Comparison of ENCODE assay signal across 8 cellular contexts in genomic region chr1:109821221-109821669, GRCh38. TPM values are rescaled to one million over a fixed set of nuclear protein-coding genes. Genes with fewer than 3 reads are reported as not detected.
DNase-seq lines count a peak whose midpoint lies in the region; ATAC-seq, FAIRE-seq and TF ChIP-seq lines count a peak whose summit lies in the region.

No MANE protein-coding gene starts in this region.

- H3K36me3 ChIP-seq in endothelial cell of umbilical vein (ENCODE audit: control insufficient read depth in 2 of 2, extremely low read depth in 1 of 2, insufficient read depth in 2 of 2, low read length in 2 of 2) (no peaks in the 10 kb centered on the region), trophoblast cell (ENCODE audit: control insufficient read depth in 1 of 2, insufficient read depth in 2 of 2, low read length in 2 of 2) (no peaks in the 10 kb centered on the region)

- no peak overlapping the region for H3K4me3 ChIP-seq in endothelial cell of umbilical vein (replicated peaks in 1 of 3; ENCODE audit: insufficient read depth in 1 of 3, low read depth in 1 of 3, low read length in 3 of 3)
- H3K4me3 ChIP-seq in trophoblast cell (ENCODE audit: low read depth, low read length): no peak overlapping the region

- H3K27ac ChIP-seq in endothelial cell of umbilical vein (ENCODE audit: insufficient read depth, low read depth, low read length) (no peak overlapping the region), trophoblast cell (ENCODE audit: low read depth, low read length) (no peak overlapping the region)

- H3K79me2 ChIP-seq in endothelial cell of umbilical vein (ENCODE audit: control insufficient read depth, insufficient read depth, low read length) (no peaks in the 10 kb centered on the region), trophoblast cell (ENCODE audit: control insufficient read depth, insufficient read depth, low read length, poor library complexity) (no peaks in the 10 kb centered on the region)

- no peak overlapping the region for H4K8ac ChIP-seq in trophoblast cell (ENCODE audit: low read depth, low read length)

- H3K27ac Mint-ChIP-seq in endothelial cell (ENCODE audit: unreplicated experiment): no peak overlapping the region

- H3K18ac ChIP-seq in trophoblast cell (ENCODE audit: low read length): no peak overlapping the region

- H3K9me3 Mint-ChIP-seq in endothelial cell (ENCODE audit: unreplicated experiment): no peaks in the 10 kb centered on the region

- FAIRE-seq in RCC 7860 (lab: Jason Lieb, UNC): peak; percentile 76
- FAIRE-seq in endothelial cell of umbilical vein (lab: Jason Lieb, UNC): no peak

- no peak overlapping the region for H2BK12ac ChIP-seq in trophoblast cell (ENCODE audit: low read length)

- H3K4ac ChIP-seq in trophoblast cell (ENCODE audit: low read depth, low read length): no peak overlapping the region

- H3K23ac ChIP-seq in trophoblast cell (ENCODE audit: low read length): no peak overlapping the region

- H3K9me1 ChIP-seq in endothelial cell of umbilical vein (replicated peaks; ENCODE audit: control insufficient read depth, extremely low read depth, insufficient read depth, low read length): no peaks in the 10 kb centered on the region

- H2BK5ac ChIP-seq in trophoblast cell (ENCODE audit: low read depth, low read length, poor library complexity): no peak overlapping the region

- peaks cover 7% of the 10 kb centered on the region for H3K4me1 Mint-ChIP-seq in endothelial cell (ENCODE audit: unreplicated experiment)

- H3K4me3 Mint-ChIP-seq in endothelial cell (ENCODE audit: unreplicated experiment): no peak overlapping the region

- H3K27me3 ChIP-seq in endothelial cell of umbilical vein (ENCODE audit: control insufficient read depth in 2 of 2, insufficient read depth in 2 of 2, low read length in 2 of 2) (no peaks in the 10 kb centered on the region), trophoblast cell (ENCODE audit: insufficient read depth, low read length) (no peaks in the 10 kb centered on the region)

- H3K9me3 ChIP-seq in endothelial cell of umbilical vein (replicated peaks; ENCODE audit: control insufficient read depth, insufficient read depth, low read length): no peaks in the 10 kb centered on the region
- H3K9me3 ChIP-seq in trophoblast cell (ENCODE audit: insufficient read depth, low read depth, low read length): peaks cover 2% of the 10 kb centered on the region

- H3K79me1 ChIP-seq in trophoblast cell (ENCODE audit: low read length): peaks cover 3% of the 10 kb centered on the region

- ATAC-seq in HG03039 (IDR thresholded peaks at IDR 0.05; ENCODE audit: unreplicated experiment): no peak

- H3K9ac ChIP-seq in endothelial cell of umbilical vein (replicated peaks; ENCODE audit: extremely low read depth, insufficient read depth, low read length): no peak overlapping the region
- no peak overlapping the region for H3K9ac ChIP-seq in trophoblast cell (ENCODE audit: low read length)

- no TSS peak for BruUV-seq in endothelial cell of umbilical vein (replicated peaks; lab: Mats Ljungman, UMichigan)

- DNase-seq in GM04504 (ENCODE audit: low read depth): peak; percentile 92
- DNase-seq in RCC 7860 (ENCODE audit: low spot score): peak; percentile 97
- DNase-seq in endothelial cell of umbilical vein (ENCODE audit: low read depth, low spot score): no peak
- peak; percentile 37 to 42 for DNase-seq in trophoblast cell
- no peak for DNase-seq in medulla oblongata (ENCODE audit: extremely low spot score)
- no peak for DNase-seq in endothelial cell (ENCODE audit: low spot score)
- DNase-seq in DMS114 treated with DMSO at 0.1 percent for 48 hours (lab: John Stamatoyannopoulos, UW; ENCODE audit: unreplicated experiment): no peak

- TF ChIP-seq CTCF in endothelial cell of umbilical vein (IDR thresholded peaks at IDR 0.05; ENCODE audit: extremely low read depth in 1 of 2, insufficient read depth in 1 of 2, low read depth in 1 of 2, low read length in 2 of 2) (no peak), endothelial cell (IDR thresholded peaks at IDR 0.05; ENCODE audit: unreplicated experiment) (no peak)

- no peak for TF ChIP-seq POLR2A in endothelial cell of umbilical vein (IDR thresholded peaks at IDR 0.05; ENCODE audit: low read depth, low read length)

- dilution Hi-C loops in endothelial cell of umbilical vein (cut with MboI; ENCODE audit: extremely low pct_ligation_motif_present, low sequenced_read_pairs): no loop called here

- no peak overlapping the region for H2AK5ac ChIP-seq in trophoblast cell (ENCODE audit: low read length)

- H2BK120ac ChIP-seq in trophoblast cell (ENCODE audit: insufficient read depth, low read length, poor library complexity): no peak overlapping the region

- H3K4me1 ChIP-seq in endothelial cell of umbilical vein (ENCODE audit: control insufficient read depth, extremely low read depth, insufficient read depth, low read length): peaks cover 10% of the 10 kb centered on the region
- peaks cover 8 to 11% of the 10 kb centered on the region in 2 experiments for H3K4me1 ChIP-seq in trophoblast cell (ENCODE audit: control insufficient read depth in 1 of 2, insufficient read depth in 2 of 2, low read length in 2 of 2)

- no peaks in the 10 kb centered on the region for H4K20me1 ChIP-seq in endothelial cell of umbilical vein (replicated peaks; ENCODE audit: control insufficient read depth, extremely low read depth, insufficient read depth, low read length)

- intact Hi-C loops in endothelial cell of umbilical vein (cut with micrococcal nuclease): loop anchor here (5.0 kb wide), 1 partner anchor 56 kb away; no protein-coding TSS in a partner anchor

- no peak overlapping the region for H3K14ac ChIP-seq in trophoblast cell (ENCODE audit: low read length)

- no peaks in the 10 kb centered on the region for H3K36me3 Mint-ChIP-seq in endothelial cell (ENCODE audit: low read depth, unreplicated experiment)

- no peak overlapping the region for H2AFZ ChIP-seq in endothelial cell of umbilical vein (ENCODE audit: low read depth, low read length)
- H2AFZ ChIP-seq in trophoblast cell (ENCODE audit: insufficient read depth, low read length, poor library complexity): no peak overlapping the region

- H4K91ac ChIP-seq in trophoblast cell (ENCODE audit: low read depth, low read length): no peak overlapping the region

- no CpG with 5 or more reads among the region's 8 CpGs for WGBS in trophoblast cell (ENCODE audit: extremely low coverage, insufficient coverage, insufficient read length)

- H3K4me2 ChIP-seq in endothelial cell of umbilical vein (ENCODE audit: insufficient read depth, low read length) (no peak overlapping the region), trophoblast cell (ENCODE audit: low read length) (no peak overlapping the region)

- CTCF ChIA-PET in endothelial cell of umbilical vein (lab: Charles Lee): interaction anchor here (1.1 to 2.7 kb wide), 3 partner anchors 19 to 163 kb away, joined by 3 to 11 read pairs (median 4); partner anchors contain the start of gene AHCYL1

- no peak overlapping the region for H4K12ac ChIP-seq in trophoblast cell (ENCODE audit: low read depth, low read length)

- peaks cover 11% of the 10 kb centered on the region for H3K27me3 Mint-ChIP-seq in endothelial cell (ENCODE audit: unreplicated experiment)

- POLR2A ChIA-PET in endothelial cell of umbilical vein (lab: Charles Lee): no interaction called here

TF ChIP-seq in endothelial cell of umbilical vein, 7 proteins besides CTCF, POLR2A, EP300 and RAD21:
- TF ChIP-seq MYC (IDR thresholded peaks at IDR 0.05; ENCODE audit: low read depth, low read length): peak; percentile 16
- no peak for TF ChIP-seq FOS (IDR thresholded peaks at IDR 0.05; ENCODE audit: borderline replicate concordance, insufficient read depth, low read length)

RNA-seq across cellular contexts. Expression of gene EPS8L3, which starts 57.5 kb away (rescaled TPM):
- not detected in 2 replicates for total RNA-seq in endothelial cell of umbilical vein
- polyA plus RNA-seq in endothelial cell of umbilical vein: not detected in 2 replicates
- polyA plus RNA-seq in endothelial cell of umbilical vein (2011; cell fraction: cytosol; rRNA removed): not detected in 2 replicates
- 0.10 and 0.53 TPM in 2 replicates for polyA plus RNA-seq in endothelial cell of umbilical vein (2011; cell fraction: nucleus; rRNA removed)
- not detected in 2 replicates for polyA plus RNA-seq in endothelial cell of umbilical vein (2012)
- polyA minus RNA-seq in endothelial cell of umbilical vein: not detected in 2 replicates
- polyA minus RNA-seq in endothelial cell of umbilical vein (2011; cell fraction: cytosol; rRNA and poly(A)+ RNA removed): not detected
- not detected in 2 replicates for polyA minus RNA-seq in endothelial cell of umbilical vein (2011; cell fraction: nucleus; rRNA and poly(A)+ RNA removed)
- polyA plus RNA-seq in trophoblast cell (2013): not detected in 2 replicates
- total RNA-seq in endothelial cell (ENCODE audit: unreplicated experiment): not detected

Comparison
In these comparisons a context has a peak if more than half of its experiments do, and no peak if none do; other contexts are left out.
1. DNase-seq: peak in GM04504 (single experiment), RCC 7860 (single experiment) and trophoblast cell (2 of 2); none in endothelial cell of umbilical vein (single experiment), medulla oblongata (single experiment), endothelial cell (single experiment) and DMS114 treated with DMSO at 0.1 percent for 48 hours (single experiment).